In genomic region chr3:150030841-150031240, GRCh38 we compare ENCODE assay signal across 7 cellular contexts.
"Had no signal": no experiment of that assay in that cellular context is flagged by ENCODE, and none has a peak within 500 bp of the region (broad histone marks: within the 10 kb centered on the region; RNA-seq: fewer than 3 reads in every experiment).

No MANE protein-coding gene starts in this region.

- H3K9me3 ChIP-seq: HAP-1 had no signal

- H3K36me3 ChIP-seq: HAP-1 had no signal

- DNase-seq: GOT3, H7, KG1 had no signal

- H3K4me3 ChIP-seq: HAP-1, K562 had no signal

- H3K4me1 ChIP-seq: HAP-1 had no signal

- ATAC-seq: HepG2, K562 had no signal

- H3K27ac ChIP-seq: HL-60 had no signal
